In the genomic region with DNA sequence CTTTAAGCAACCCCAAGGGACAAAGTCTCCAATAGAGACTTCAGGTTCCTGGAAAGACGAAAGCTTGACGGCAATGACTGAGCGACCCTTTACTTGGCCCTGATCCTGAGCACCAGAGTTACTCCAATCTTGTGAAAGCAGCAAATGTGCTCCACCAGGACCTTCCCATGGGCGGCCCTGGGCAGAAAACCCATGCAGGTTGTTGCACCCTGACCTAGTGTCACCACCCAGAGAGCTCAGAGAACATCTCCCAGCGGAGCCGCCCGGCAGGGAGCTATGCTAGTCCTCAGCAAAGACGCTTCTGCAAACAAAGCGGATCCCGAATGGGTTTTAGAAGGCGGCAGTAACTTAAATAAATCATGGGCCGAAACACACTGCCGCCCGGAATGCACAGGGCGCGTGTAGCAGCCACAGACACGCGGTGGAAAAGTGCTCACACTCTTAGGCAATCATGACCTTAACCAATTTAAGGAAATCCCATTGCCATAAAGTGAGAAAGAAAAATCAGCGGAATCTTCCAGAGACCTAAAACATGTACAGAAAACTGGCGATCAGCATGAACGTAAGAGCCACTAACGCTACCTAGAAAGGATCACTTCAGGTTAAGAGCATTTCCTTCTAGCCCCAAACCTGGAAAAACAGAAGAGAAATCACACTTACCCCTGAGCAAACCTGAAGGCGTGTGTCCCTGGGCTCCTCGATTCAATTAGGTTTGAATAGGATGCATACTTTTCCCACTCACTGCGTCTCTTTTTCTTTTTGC, we compare ENCODE assay signal across 11 cellular contexts. TPM values are rescaled to one million over a fixed set of nuclear protein-coding genes. Genes with fewer than 3 reads are reported as not detected.
A peak's percentile ranks its signal among the peaks of the same experiment; 100 is the strongest.
DNase-seq lines count a peak whose midpoint lies in the region; ATAC-seq and TF ChIP-seq lines count a peak whose summit lies in the region.
"Had no signal": no experiment of that assay in that cellular context is flagged by ENCODE, and none has a peak within 500 bp of the region (broad histone marks: within the 10 kb centered on the region; RNA-seq: fewer than 3 reads in every experiment).

No MANE protein-coding gene starts in this region.

- H3K4me1 ChIP-seq in Peyer's patch, result no peaks in the 10 kb centered on the region
- peaks cover 5% of the 10 kb centered on the region for H3K4me1 ChIP-seq in muscle layer of colon (ENCODE audit: insufficient read depth, low read length)
- H3K4me1 ChIP-seq in tibial artery, result peaks cover 0 to 48% (median 10%) of the 10 kb centered on the region in 4 donors
- H3K4me1 ChIP-seq in foreskin keratinocyte, result no peaks in the 10 kb centered on the region

- peak overlapping the region; percentile 93 for H3K9ac ChIP-seq in muscle layer of colon (ENCODE audit: low read length)

- H3K27ac ChIP-seq in Peyer's patch (peak overlapping the region; percentile 63 to 88 (median 76)), muscle layer of colon (ENCODE audit: low read depth, low read length) (peak overlapping the region; percentile 94), tibial artery (peak overlapping the region; percentile 75 to 81), foreskin keratinocyte (no peak overlapping the region)
- H3K27ac ChIP-seq: HL-60 had no signal

- peaks cover 0 to 3% (median 0%) of the 10 kb centered on the region in 4 donors for H3K9me3 ChIP-seq in Peyer's patch
- H3K9me3 ChIP-seq in muscle layer of colon (ENCODE audit: low read length), result no peaks in the 10 kb centered on the region
- no peaks in the 10 kb centered on the region for H3K9me3 ChIP-seq in tibial artery

- H3K36me3 ChIP-seq in Peyer's patch (no peaks in the 10 kb centered on the region), muscle layer of colon (ENCODE audit: insufficient read depth, low read length) (no peaks in the 10 kb centered on the region), tibial artery (no peaks in the 10 kb centered on the region)

- TF ChIP-seq POLR2A in Peyer's patch (IDR thresholded peaks at IDR 0.05), result no peak

- H3K4me3 ChIP-seq in Peyer's patch (peak overlapping the region; percentile 29 to 52 (median 36)), muscle layer of colon (ENCODE audit: low read depth in 1 of 2, low read length in 2 of 2) (peak overlapping the region; percentile 75 to 94), tibial artery (peak overlapping the region; percentile 52 to 58)

- no peaks in the 10 kb centered on the region for H3K27me3 ChIP-seq in Peyer's patch
- no peaks in the 10 kb centered on the region for H3K27me3 ChIP-seq in muscle layer of colon (ENCODE audit: control insufficient read depth in 1 of 2, insufficient read depth in 2 of 2, low read length in 2 of 2)
- H3K27me3 ChIP-seq in tibial artery, result no peaks in the 10 kb centered on the region
- H3K27me3 ChIP-seq in foreskin keratinocyte, result peaks cover 15% of the 10 kb centered on the region

- TF ChIP-seq CTCF in Peyer's patch (IDR thresholded peaks at IDR 0.05) (no peak), tibial artery (IDR thresholded peaks at IDR 0.05) (no peak), foreskin keratinocyte (conservative IDR thresholded peaks at IDR 0.05) (no peak)

- ATAC-seq in foreskin keratinocyte, result no peak
- ATAC-seq: natural killer cell treated with Interleukin-12 subunit alpha and Interleukin-12 subunit beta and Interleukin-15 and Interleukin-18, amount 100 ng/mL, for 72 hours had no signal

- DNase-seq in Peyer's patch (no peak), fibroblast of gingiva (ENCODE audit: low read depth) (peak; percentile 40), tibial artery (peak in 1 of 2 donors; percentile 82), NCI-H1048 (lab: John Stamatoyannopoulos, UW) (no peak), NCI-H69 (lab: John Stamatoyannopoulos, UW) (no peak), NCI-H2107 treated with DMSO at 0.1 percent for 48 hours (lab: John Stamatoyannopoulos, UW; ENCODE audit: unreplicated experiment) (no peak), foreskin keratinocyte (no peak)
- DNase-seq: NCI-H774 had no signal

- intact Hi-C loops in tibial artery (cut with DNase I; ENCODE audit: low total_unique reads), result no loop called here

RNA-seq across cellular contexts. Expression of a gene that starts 0.5 kb away (rescaled TPM):
- total RNA-seq in Peyer's patch, result 100 to 1,000 TPM in 1 of 4 donors, 10 to 100 TPM in 3; 51.7 to 172 (median 71.0) TPM
- 0.03 TPM in 1 of 2 replicates, not detected in the other for total RNA-seq in foreskin keratinocyte
- polyA plus RNA-seq in foreskin keratinocyte, result not detected in 2 replicates

Comparison
In these comparisons a context has a peak if more than half of its experiments do, and no peak if none do; other contexts are left out.
1. RNA of a gene that starts 0.5 kb away (total RNA-seq): 51.7 to 172 TPM in Peyer's patch; 0.03 TPM in foreskin keratinocyte; every median in the first group is over 10 times any median in the second.
2. Peak in every context shown above with its lines, with median percentiles within 50 percentile points of each other: H3K4me3 ChIP-seq.